18 cellular contexts compared by ENCODE assay signal in genomic region chr2:153077311-153077710, GRCh38.
DNase-seq lines count a peak whose midpoint lies in the region; ATAC-seq lines count a peak whose summit lies in the region.
"Had no signal": no experiment of that assay in that cellular context is flagged by ENCODE, and none has a peak within 500 bp of the region (broad histone marks: within the 10 kb centered on the region; RNA-seq: fewer than 3 reads in every experiment).

No MANE protein-coding gene starts in this region.

- no peak overlapping the region for H3K4ac ChIP-seq in mesenchymal stem cell (ENCODE audit: low read depth in 1 of 2, low read length in 2 of 2)

- no peak for ATAC-seq in HG03469 (IDR thresholded peaks at IDR 0.05; ENCODE audit: unreplicated experiment)
- ATAC-seq in GM18907 (IDR thresholded peaks at IDR 0.05; ENCODE audit: unreplicated experiment) = no peak

- no peak overlapping the region for H3K23ac ChIP-seq in mesenchymal stem cell (ENCODE audit: low read length in 2 of 2)

- no peak overlapping the region for H3K18ac ChIP-seq in mesenchymal stem cell (ENCODE audit: low read depth in 1 of 2, low read length in 2 of 2)

- H2BK15ac ChIP-seq in mesenchymal stem cell (ENCODE audit: low read depth, poor library complexity, severe bottlenecking) = no peak overlapping the region

- H4K8ac ChIP-seq in mesenchymal stem cell (ENCODE audit: low read length) = no peak overlapping the region

- no peak overlapping the region for H2BK12ac ChIP-seq in mesenchymal stem cell (ENCODE audit: low read length in 2 of 2)

- no peaks in the 10 kb centered on the region for H3K79me1 ChIP-seq in mesenchymal stem cell (replicated peaks; ENCODE audit: low read length, poor library complexity, severe bottlenecking)

- no peak overlapping the region for H4K91ac ChIP-seq in mesenchymal stem cell (ENCODE audit: low read length)

- H3K14ac ChIP-seq in mesenchymal stem cell (ENCODE audit: low read length in 2 of 2) = no peak overlapping the region

- no peak overlapping the region for H2AK5ac ChIP-seq in mesenchymal stem cell (ENCODE audit: low read length, severe bottlenecking)

- H2BK120ac ChIP-seq in mesenchymal stem cell (ENCODE audit: low read depth, low read length) = no peak overlapping the region

- no peaks in the 10 kb centered on the region for H3K9me3 ChIP-seq in mesenchymal stem cell (ENCODE audit: control insufficient read depth, low read length)

- no peaks in the 10 kb centered on the region for H3K27me3 ChIP-seq in mesenchymal stem cell (ENCODE audit: control insufficient read depth in 1 of 2, insufficient read depth in 1 of 2, low read length in 2 of 2)

- H3K9ac ChIP-seq in mesenchymal stem cell (ENCODE audit: low read length) = no peak overlapping the region

- 73% methylated on average over 1 of the region's 2 CpGs for WGBS in mesenchymal stem cell

- no peak overlapping the region for H2BK5ac ChIP-seq in mesenchymal stem cell (ENCODE audit: low read depth, low read length, poor library complexity, severe bottlenecking)

- H3K4me3 ChIP-seq in mesenchymal stem cell (ENCODE audit: insufficient read depth in 1 of 2, low read depth in 1 of 2, low read length in 2 of 2) = no peak overlapping the region
- H3K4me3 ChIP-seq: PC-9 had no signal

- no peak overlapping the region for H2AFZ ChIP-seq in mesenchymal stem cell (ENCODE audit: low read depth, low read length)
- H2AFZ ChIP-seq: PC-9 had no signal

- DNase-seq in H4 (ENCODE audit: low spot score) (peak; percentile 80), M059J (ENCODE audit: low read depth) (peak; percentile 56), NCI-H82 treated with DMSO at 0.1 percent for 48 hours (lab: John Stamatoyannopoulos, UW; ENCODE audit: unreplicated experiment) (peak; percentile 63), mesenchymal stem cell (peak; percentile 38), superior temporal gyrus (ENCODE audit: extremely low spot score) (no peak), GM19238 (ENCODE audit: insufficient read length, low spot score) (no peak)
- DNase-seq: ACHN, C1 segment of cervical spinal cord, EL, HFFc6, Kasumi-1, NCI-H1105 treated with DMSO at 0.1 percent for 48 hours, NCI-H1930, PC-9, SIG-M5 had no signal

- H3K36me3 ChIP-seq in mesenchymal stem cell (ENCODE audit: control insufficient read depth in 1 of 2, insufficient read depth in 2 of 2, low read depth in 1 of 2, low read length in 2 of 2) = no peaks in the 10 kb centered on the region

- no peak overlapping the region for H3K4me2 ChIP-seq in mesenchymal stem cell (ENCODE audit: low read length, poor library complexity, severe bottlenecking)
- H3K4me2 ChIP-seq: PC-9 had no signal

- H3K27ac ChIP-seq in mesenchymal stem cell (ENCODE audit: low read length, poor library complexity, severe bottlenecking) = no peak overlapping the region
- H3K27ac ChIP-seq: PC-9, RWPE1 had no signal

- no peaks in the 10 kb centered on the region for H3K4me1 ChIP-seq in mesenchymal stem cell (ENCODE audit: control insufficient read depth, insufficient read depth, low read depth, low read length)

Comparison
In these comparisons a context has a peak if more than half of its experiments do, and no peak if none do; other contexts are left out.
1. DNase-seq: peak in H4 (single experiment), M059J (single experiment), NCI-H82 treated with DMSO at 0.1 percent for 48 hours (single experiment) and mesenchymal stem cell (single experiment); none in superior temporal gyrus (single experiment) and GM19238 (single experiment).